8 cellular contexts compared by ENCODE assay signal in the genomic region with DNA sequence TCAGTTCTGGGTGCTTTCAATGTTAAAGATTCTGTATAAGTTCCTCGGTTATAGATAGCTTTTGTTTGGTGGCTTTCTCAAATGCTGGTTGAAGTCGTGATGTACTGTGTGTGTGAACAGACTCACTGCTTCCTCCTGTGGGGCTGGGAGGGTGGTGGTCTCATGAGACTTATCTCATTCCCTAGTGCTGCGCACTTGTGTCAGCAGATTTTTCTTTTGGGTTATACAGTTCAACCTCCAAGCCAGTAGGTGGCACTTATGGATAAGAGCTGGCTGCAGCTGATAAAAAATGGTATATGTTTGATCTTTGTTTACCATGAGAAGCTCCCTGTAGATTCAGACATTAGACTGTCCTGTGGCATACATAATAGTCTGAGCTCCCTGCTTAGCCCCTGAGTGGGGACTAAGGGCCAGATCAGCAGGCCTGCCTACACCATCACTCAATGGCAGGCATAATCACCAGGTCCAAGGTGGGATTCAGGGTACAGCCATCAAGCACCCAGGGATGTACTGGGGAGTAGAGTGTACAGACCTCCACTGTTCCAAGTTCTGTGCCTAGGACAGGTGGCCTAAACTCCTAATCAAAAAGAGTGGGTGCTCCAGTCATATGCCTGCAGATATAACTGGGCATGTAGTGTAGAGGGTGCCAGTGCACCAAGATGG.
DNase-seq lines count a peak whose midpoint lies in the region; ATAC-seq and TF ChIP-seq lines count a peak whose summit lies in the region.

No MANE protein-coding gene starts in this region.

- H3K4me3 ChIP-seq in LNCaP clone FGC (ENCODE audit: low read depth, low read length) = no peak overlapping the region
- no peak overlapping the region for H3K4me3 ChIP-seq in foreskin fibroblast (ENCODE audit: low read depth in 1 of 2, low read length in 2 of 2)

- DNase-seq in LNCaP clone FGC (ENCODE audit: low read depth) = no peak
- DNase-seq in foreskin fibroblast = peak in 1 of 2 donors; percentile 2
- no peak for DNase-seq in NCI-H345 (lab: John Stamatoyannopoulos, UW)
- DNase-seq in CD1c-positive myeloid dendritic cell (ENCODE audit: extremely low spot score) = no peak
- DNase-seq in NCI-H2227 (lab: John Stamatoyannopoulos, UW; ENCODE audit: unreplicated experiment) = no peak

- ATAC-seq in GM21381 (IDR thresholded peaks at IDR 0.05; ENCODE audit: unreplicated experiment) (peak; percentile 71), HG02973 (IDR thresholded peaks at IDR 0.05; ENCODE audit: unreplicated experiment) (no peak)

- peak; percentile 65 for TF ChIP-seq CTCF in GM12872 (IDR thresholded peaks at IDR 0.05; ENCODE audit: insufficient read depth, low read depth, low read length)
- peak; percentile 56 for TF ChIP-seq CTCF in LNCaP clone FGC (IDR thresholded peaks at IDR 0.05; ENCODE audit: control insufficient read depth, extremely low read depth, insufficient read depth)
- peak; percentile 30 for TF ChIP-seq CTCF in foreskin fibroblast (IDR thresholded peaks at IDR 0.05; ENCODE audit: low read depth, low read length)
